ENCODE assay signal across 9 cellular contexts in genomic region chr11:111922803-111923202, GRCh38. TPM values are rescaled to one million over a fixed set of nuclear protein-coding genes. Genes with fewer than 3 reads are reported as not detected.
DNase-seq lines count a peak whose midpoint lies in the region; ATAC-seq and TF ChIP-seq lines count a peak whose summit lies in the region.
"Had no signal": no experiment of that assay in that cellular context is flagged by ENCODE, and none has a peak within 500 bp of the region (broad histone marks: within the 10 kb centered on the region; RNA-seq: fewer than 3 reads in every experiment).

No MANE protein-coding gene starts in this region.

- no peaks in the 10 kb centered on the region for H3K27me3 ChIP-seq in right cardiac atrium (ENCODE audit: control insufficient read depth, insufficient read depth)
- no peaks in the 10 kb centered on the region for H3K27me3 ChIP-seq in skeletal muscle tissue (ENCODE audit: control insufficient read depth in 3 of 3, insufficient read depth in 3 of 3, low read length in 3 of 3)

- no peaks in the 10 kb centered on the region for H3K9me3 ChIP-seq in right cardiac atrium (ENCODE audit: control insufficient read depth, low read length)
- no peaks in the 10 kb centered on the region for H3K9me3 ChIP-seq in skeletal muscle tissue (ENCODE audit: control insufficient read depth in 3 of 3, low read length in 3 of 3)

- H3K4me3 ChIP-seq in astrocyte of the cerebellum (ENCODE audit: low read depth, low read length) = no peak overlapping the region
- peak overlapping the region; percentile 29 for H3K4me3 ChIP-seq in right cardiac atrium (ENCODE audit: low read length)
- H3K4me3 ChIP-seq in skeletal muscle tissue (ENCODE audit: low read length in 3 of 3) = peak overlapping the region; percentile 38 to 52 (median 45)

- H3K9ac ChIP-seq in skeletal muscle tissue (ENCODE audit: low read depth in 1 of 3, low read length in 3 of 3) = peak overlapping the region; percentile 64 to 80 (median 73)

- in situ Hi-C loops in astrocyte of the cerebellum (cut with HindIII; ENCODE audit: low sequenced_read_pairs) = no loop called here

- no peak for TF ChIP-seq CTCF in astrocyte of the cerebellum (IDR thresholded peaks at IDR 0.05; ENCODE audit: low read depth, low read length, missing control alignments)
- TF ChIP-seq CTCF in GM10248 (IDR thresholded peaks at IDR 0.05; ENCODE audit: control extremely low read depth, extremely low read depth, low read depth, missing control alignments) = no peak
- no peak for TF ChIP-seq CTCF in GM10266 (IDR thresholded peaks at IDR 0.05; ENCODE audit: control insufficient read depth, insufficient read depth, low read depth, missing control alignments)

- DNase-seq in H4 (ENCODE audit: low spot score) = peak; percentile 55
- peak; percentile 73 for DNase-seq in astrocyte of the cerebellum (ENCODE audit: low read depth)
- no peak for DNase-seq in right cardiac atrium
- DNase-seq in GM10248 (ENCODE audit: extremely low spot score) = no peak
- DNase-seq in hypothalamus (lab: John Stamatoyannopoulos, UW) = no peak
- no peak for DNase-seq in GM10266 (ENCODE audit: extremely low spot score)
- DNase-seq: activated CD4-positive, alpha-beta memory T cell treated with anti-CD3 and anti-CD28 coated beads, Interleukin-2, amount 10 ng/mL, durations not matched to agents 7 days and 5 days had no signal

- no peaks in the 10 kb centered on the region for H3K36me3 ChIP-seq in skeletal muscle tissue (ENCODE audit: control insufficient read depth in 3 of 3, insufficient read depth in 3 of 3, low read length in 3 of 3)

- POLR2A ChIA-PET in GM10248 (lab: Yijun Ruan, JAX) = no interaction called here

- ATAC-seq in right cardiac atrium = peak; percentile 17 to 19
- no peak for ATAC-seq in GM19397 (IDR thresholded peaks at IDR 0.05; ENCODE audit: unreplicated experiment)

- intact Hi-C loops in right cardiac atrium (cut with DNase I) = loop anchor here in 1 of 4 donors (5.0 kb wide), 1 partner anchor 41 kb away; no protein-coding TSS in a partner anchor

- CTCF ChIA-PET in GM10248 (lab: Yijun Ruan, JAX) = interaction anchor here (1.5 kb wide), 1 partner anchor 9 kb away, joined by 5 read pairs; no protein-coding TSS in a partner anchor

- WGBS in right cardiac atrium = 5% methylated on average over 2 of the region's 2 CpGs

- H3K4me1 ChIP-seq in right cardiac atrium (ENCODE audit: control insufficient read depth, insufficient read depth, low read length) = peaks cover 14% of the 10 kb centered on the region
- peaks cover 66 to 73% (median 73%) of the 10 kb centered on the region in 3 donors for H3K4me1 ChIP-seq in skeletal muscle tissue (ENCODE audit: control insufficient read depth in 3 of 3, insufficient read depth in 3 of 3, low read length in 3 of 3)

- H3K27ac ChIP-seq in right cardiac atrium (ENCODE audit: low read length) (peak overlapping the region; percentile 99), skeletal muscle tissue (ENCODE audit: low read depth, low read length) (peak overlapping the region; percentile 93)

RNA-seq across cellular contexts. Expression of gene C11orf52, which starts 4.1 kb away (rescaled TPM):
- total RNA-seq in H4 (2014; rRNA removed; shearing (Covaris generic)) = not detected in 2 replicates
- total RNA-seq in right cardiac atrium (1 to 10 TPM; 2.2 to 5.5 (median 2.6) TPM), skeletal muscle tissue (0.52 TPM)
- polyA plus RNA-seq in right cardiac atrium = 4.1 TPM
- total RNA-seq: activated CD4-positive, alpha-beta memory T cell treated with anti-CD3 and anti-CD28 coated beads, Interleukin-2, amount 10 ng/mL, durations not matched to agents 7 days and 5 days had no signal

RNA-seq across cellular contexts. Expression of gene HSPB2, which starts 10.3 kb away (rescaled TPM):
- total RNA-seq in H4 (2014; rRNA removed; shearing (Covaris generic)) = not detected in 2 replicates
- total RNA-seq in right cardiac atrium (100 to 1,000 TPM in 1 of 4 donors, 10 to 100 TPM in 3; 38.0 to 103 (median 69.2) TPM), skeletal muscle tissue (16.7 TPM)
- polyA plus RNA-seq in right cardiac atrium = 106 TPM
- total RNA-seq: activated CD4-positive, alpha-beta memory T cell treated with anti-CD3 and anti-CD28 coated beads, Interleukin-2, amount 10 ng/mL, durations not matched to agents 7 days and 5 days had no signal

RNA-seq across cellular contexts. Expression of gene CRYAB, which starts 11.2 kb away (rescaled TPM):
- total RNA-seq in H4 (2014; rRNA removed; shearing (Covaris generic)) = 0.15 TPM in 1 of 2 replicates, not detected in the other
- total RNA-seq in right cardiac atrium (1,000 to 10,000 TPM; 4,923 to 5,929 (median 5,581) TPM), skeletal muscle tissue (37.6 TPM)
- 9,689 TPM for polyA plus RNA-seq in right cardiac atrium
- total RNA-seq: activated CD4-positive, alpha-beta memory T cell treated with anti-CD3 and anti-CD28 coated beads, Interleukin-2, amount 10 ng/mL, durations not matched to agents 7 days and 5 days had no signal

RNA-seq across cellular contexts. Expression of gene DIXDC1, which starts 14.3 kb away (rescaled TPM):
- total RNA-seq in H4 (2014; rRNA removed; shearing (Covaris generic)) = 4.4 and 6.3 TPM in 2 replicates
- total RNA-seq in right cardiac atrium = 10 to 100 TPM; 23.1 to 34.8 (median 26.3) TPM
- 9.1 TPM for polyA plus RNA-seq in right cardiac atrium
- 23.0 TPM for total RNA-seq in skeletal muscle tissue

RNA-seq across cellular contexts. Expression of gene CFAP68, which starts 43.5 kb away (rescaled TPM):
- 22.7 and 28.2 TPM in 2 replicates for total RNA-seq in H4 (2014; rRNA removed; shearing (Covaris generic))
- total RNA-seq in right cardiac atrium (10 to 100 TPM; 22.8 to 51.1 (median 32.0) TPM), skeletal muscle tissue (6.8 TPM)
- polyA plus RNA-seq in right cardiac atrium = 51.5 TPM

Comparison
In these comparisons a context has a peak if more than half of its experiments do, and no peak if none do; other contexts are left out.
1. DNase-seq: peak in H4 (single experiment) and astrocyte of the cerebellum (single experiment); none in right cardiac atrium (0 of 3), GM10248 (single experiment), hypothalamus (0 of 51) and GM10266 (single experiment).
2. RNA of gene HSPB2, which starts 10.3 kb away (total RNA-seq): 38.0 to 103 TPM in right cardiac atrium and 16.7 TPM in skeletal muscle tissue (single experiment); not detected in H4; every median in the first group is over 10 times any median in the second.
3. RNA of gene CRYAB, which starts 11.2 kb away (total RNA-seq): 4,923 to 5,929 TPM in right cardiac atrium; 37.6 TPM in skeletal muscle tissue (single experiment) and 0.15 TPM in H4; every median in the first group is over 100 times any median in the second.